ENCODE assay signal across 9 cellular contexts in the genomic region with DNA sequence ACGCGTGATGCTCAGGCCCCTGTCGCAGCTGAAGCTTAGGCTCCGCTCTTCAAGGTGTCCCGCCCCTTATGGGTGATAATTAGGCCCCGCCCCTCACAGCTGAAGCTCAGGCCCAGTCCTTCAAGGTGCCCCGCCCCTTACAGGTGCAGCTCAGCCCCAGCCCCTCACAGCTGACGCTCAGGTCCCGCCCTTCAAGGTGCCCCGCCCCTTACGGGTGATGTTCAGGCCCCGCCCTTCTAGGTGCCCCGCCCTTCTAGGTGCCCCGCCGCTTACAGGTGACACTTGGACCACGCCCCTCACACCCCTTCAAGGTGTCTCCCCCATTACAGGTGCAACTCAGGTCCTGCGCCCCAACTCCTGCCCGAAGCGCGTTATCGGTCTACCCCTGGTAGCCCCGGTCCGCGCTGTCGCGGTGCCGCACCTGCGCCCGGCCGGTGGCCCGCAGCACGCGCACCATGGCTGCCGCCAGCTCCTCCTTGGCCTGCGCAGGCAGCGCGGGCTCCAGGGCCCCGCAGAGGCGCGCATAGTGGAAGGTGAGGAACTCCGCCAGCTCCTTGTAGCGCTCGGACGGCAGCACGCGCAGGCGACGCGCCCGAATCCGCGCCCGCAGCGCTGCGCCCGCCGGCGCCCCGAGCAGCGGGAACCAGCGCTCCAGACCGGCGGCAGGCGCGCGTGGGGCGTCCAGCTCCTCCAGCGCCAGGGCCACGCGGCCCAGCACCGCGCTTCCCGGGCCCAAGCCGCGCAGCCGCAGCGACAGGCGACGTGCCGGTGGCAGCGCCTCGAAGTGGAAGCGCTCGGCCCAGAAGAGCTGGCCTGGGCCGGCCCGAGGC. TPM values are rescaled to one million over a fixed set of nuclear protein-coding genes. Genes with fewer than 3 reads are reported as not detected.
A peak's percentile ranks its signal among the peaks of the same experiment; 100 is the strongest.
DNase-seq lines count a peak whose midpoint lies in the region; ATAC-seq and TF ChIP-seq lines count a peak whose summit lies in the region.
"Had no signal": no experiment of that assay in that cellular context is flagged by ENCODE, and none has a peak within 500 bp of the region (broad histone marks: within the 10 kb centered on the region; RNA-seq: fewer than 3 reads in every experiment).

No MANE protein-coding gene starts in this region.

- TF ChIP-seq CTCF in mammary epithelial cell (conservative IDR thresholded peaks at IDR 0.05 in 1 of 2, IDR thresholded peaks at IDR 0.05 in 1 of 2; ENCODE audit: extremely low read depth in 1 of 2, insufficient read depth in 1 of 2, low read depth in 1 of 2, low read length in 2 of 2) (no peak), neural cell (IDR thresholded peaks at IDR 0.05; ENCODE audit: poor library complexity, severe bottlenecking) (no peak), GM20000 (IDR thresholded peaks at IDR 0.05; ENCODE audit: extremely low read depth, missing control alignments) (no peak)

- H3K4me3 ChIP-seq in mammary epithelial cell (replicated peaks in 1 of 3; ENCODE audit: insufficient read depth in 1 of 3, low read depth in 2 of 3, low read length in 3 of 3) = peak overlapping the region in 1 of 3 experiments; percentile 15
- peak overlapping the region; percentile 60 for H3K4me3 ChIP-seq in neural cell (ENCODE audit: low read length)

- H3K4me1 ChIP-seq in mammary epithelial cell (ENCODE audit: insufficient read depth, low read length) = peaks cover 14% of the 10 kb centered on the region

- H3K4me2 ChIP-seq in mammary epithelial cell (ENCODE audit: insufficient read depth, low read depth, low read length) (peak overlapping the region; percentile 71), neural cell (ENCODE audit: low read length) (no peak overlapping the region)

- TF ChIP-seq RAD21 in neural cell (conservative IDR thresholded peaks at IDR 0.05) = no peak

- H3K9ac ChIP-seq in mammary epithelial cell (ENCODE audit: insufficient read depth, low read length) (no peak overlapping the region), neural cell (ENCODE audit: low read length) (no peak overlapping the region)

- no peak for ATAC-seq in HG03039 (IDR thresholded peaks at IDR 0.05; ENCODE audit: unreplicated experiment)

- H2AFZ ChIP-seq in mammary epithelial cell (ENCODE audit: low read depth, low read length) (peak overlapping the region; percentile 59), neural cell (ENCODE audit: low read depth, low read length) (no peak overlapping the region)

- no peaks in the 10 kb centered on the region for H3F3A ChIP-seq in neural cell (ENCODE audit: insufficient read depth, low read length, poor library complexity, severe bottlenecking)

- H3K79me2 ChIP-seq in mammary epithelial cell (ENCODE audit: insufficient read depth, low read length) = no peaks in the 10 kb centered on the region
- H3K79me2 ChIP-seq in neural cell (replicated peaks; ENCODE audit: insufficient read depth, low read length) = no peaks in the 10 kb centered on the region

- H3K9me2 ChIP-seq in neural cell (ENCODE audit: insufficient read depth, low read length) = no peaks in the 10 kb centered on the region

- BruUV-seq in mammary epithelial cell (replicated peaks; lab: Mats Ljungman, UMichigan) = no TSS peak

- DNase-seq in DMS153 treated with DMSO at 0.1 percent for 48 hours (lab: John Stamatoyannopoulos, UW; ENCODE audit: unreplicated experiment) = peak; percentile 64
- DNase-seq in NCI-H1048 (lab: John Stamatoyannopoulos, UW) = peak; percentile 89
- no peak for DNase-seq in mammary epithelial cell
- DNase-seq in HuH-7 (ENCODE audit: low spot score) = no peak
- DNase-seq in T1000 (lab: John Stamatoyannopoulos, UW) = no peak
- DNase-seq in GM20000 (ENCODE audit: low spot score) = no peak

- CTCF ChIA-PET in mammary epithelial cell (lab: Charles Lee; ENCODE audit: low non-redundant PET) = no interaction called here

- H3K27ac ChIP-seq in mammary epithelial cell (ENCODE audit: insufficient read depth, low read depth, low read length) (no peak overlapping the region), neural cell (ENCODE audit: low read length) (no peak overlapping the region)

- intact Hi-C loops in mammary epithelial cell (cut with micrococcal nuclease) = no loop called here

- peak; percentile 27 for TF ChIP-seq EP300 in neural cell (conservative IDR thresholded peaks at IDR 0.05; ENCODE audit: poor library complexity, severe bottlenecking)

- H3K36me3 ChIP-seq in mammary epithelial cell (ENCODE audit: insufficient read depth, low read length) (no peaks in the 10 kb centered on the region), neural cell (ENCODE audit: insufficient read depth, low read length) (no peaks in the 10 kb centered on the region)

- in situ Hi-C loops in mammary epithelial cell (cut with MboI; ENCODE audit: low sequenced_read_pairs in 2 of 2) = loop anchor here in 1 of 2 donors (10.0 kb wide), 1 partner anchor 98 kb away; no protein-coding TSS in a partner anchor

- H4K20me1 ChIP-seq in mammary epithelial cell (ENCODE audit: insufficient read depth, low read length) (no peaks in the 10 kb centered on the region), neural cell (ENCODE audit: insufficient read depth) (no peaks in the 10 kb centered on the region)

- H3K27me3 ChIP-seq in mammary epithelial cell (ENCODE audit: insufficient read depth, low read length) = peaks cover 14% of the 10 kb centered on the region
- H3K27me3 ChIP-seq in neural cell (ENCODE audit: insufficient read depth, low read depth, low read length) = peaks cover 81% of the 10 kb centered on the region

- H3K9me3 ChIP-seq in mammary epithelial cell (replicated peaks; ENCODE audit: insufficient read depth, low read length) (no peaks in the 10 kb centered on the region), neural cell (ENCODE audit: low read length) (no peaks in the 10 kb centered on the region)

- 9% methylated on average over 20 of the region's 86 CpGs for WGBS in mammary epithelial cell (ENCODE audit: low coverage, missing lambda C conversion rate)

- dilution Hi-C loops in mammary epithelial cell (cut with HindIII; ENCODE audit: low sequenced_read_pairs) = no loop called here

TF ChIP-seq in neural cell, 6 proteins besides CTCF, POLR2A, EP300 and RAD21:
- TF ChIP-seq MXI1 (conservative IDR thresholded peaks at IDR 0.05; ENCODE audit: poor library complexity, severe bottlenecking) (peak; percentile 61), REST (IDR thresholded peaks at IDR 0.05; ENCODE audit: borderline replicate concordance) (no peak), POLR2AphosphoS5 (IDR thresholded peaks at IDR 0.05) (no peak)

RNA-seq across cellular contexts. Expression of gene RASAL3, which starts 7.3 kb away (rescaled TPM):
- not detected for total RNA-seq in mammary epithelial cell
- polyA plus RNA-seq in mammary epithelial cell (not detected), neural cell (1.1 TPM in 1 of 2 replicates, not detected in the other)
- polyA minus RNA-seq in mammary epithelial cell (not detected), neural cell (not detected in 2 replicates)

RNA-seq across cellular contexts. Expression of gene WIZ, which starts 7.3 kb away (rescaled TPM):
- total RNA-seq in mammary epithelial cell = 10 to 100 TPM in 1 of 2 donors, 1 to 10 TPM in 1; 8.8 to 39.6 TPM
- polyA plus RNA-seq in mammary epithelial cell (14.0 TPM), neural cell (13.0 and 19.6 TPM in 2 replicates)
- polyA minus RNA-seq in mammary epithelial cell (5.2 TPM), neural cell (26.8 and 29.4 TPM in 2 replicates)

RNA-seq across cellular contexts. Expression of gene PGLYRP2, which starts 22.2 kb away (rescaled TPM):
- not detected for total RNA-seq in mammary epithelial cell
- polyA plus RNA-seq in mammary epithelial cell = not detected
- not detected for polyA minus RNA-seq in mammary epithelial cell
- polyA plus RNA-seq in neural cell = not detected in 2 replicates
- polyA minus RNA-seq in neural cell = not detected in 2 replicates
- total RNA-seq: mononuclear cell had no signal

RNA-seq across cellular contexts. Expression of gene AKAP8L, which starts 38.3 kb away (rescaled TPM):
- 10 to 100 TPM; 55.0 to 75.9 TPM for total RNA-seq in mammary epithelial cell
- polyA plus RNA-seq in mammary epithelial cell (24.6 TPM), neural cell (280 and 281 TPM in 2 replicates)
- polyA minus RNA-seq in mammary epithelial cell (47.1 TPM), neural cell (133 and 143 TPM in 2 replicates)

RNA-seq across cellular contexts. Expression of gene CYP4F22, which starts 51.2 kb away (rescaled TPM):
- not detected for total RNA-seq in mammary epithelial cell
- polyA plus RNA-seq in mammary epithelial cell = 0.05 TPM
- not detected for polyA minus RNA-seq in mammary epithelial cell
- not detected in 2 replicates for polyA plus RNA-seq in neural cell
- polyA minus RNA-seq in neural cell = not detected in 2 replicates

Comparison
In these comparisons a context has a peak if more than half of its experiments do, and no peak if none do; other contexts are left out.
1. DNase-seq: peak in DMS153 treated with DMSO at 0.1 percent for 48 hours (single experiment) and NCI-H1048 (single experiment); none in mammary epithelial cell (single experiment), HuH-7 (single experiment), T1000 (single experiment) and GM20000 (single experiment).